29 cellular contexts compared by ENCODE assay signal in the genomic region with DNA sequence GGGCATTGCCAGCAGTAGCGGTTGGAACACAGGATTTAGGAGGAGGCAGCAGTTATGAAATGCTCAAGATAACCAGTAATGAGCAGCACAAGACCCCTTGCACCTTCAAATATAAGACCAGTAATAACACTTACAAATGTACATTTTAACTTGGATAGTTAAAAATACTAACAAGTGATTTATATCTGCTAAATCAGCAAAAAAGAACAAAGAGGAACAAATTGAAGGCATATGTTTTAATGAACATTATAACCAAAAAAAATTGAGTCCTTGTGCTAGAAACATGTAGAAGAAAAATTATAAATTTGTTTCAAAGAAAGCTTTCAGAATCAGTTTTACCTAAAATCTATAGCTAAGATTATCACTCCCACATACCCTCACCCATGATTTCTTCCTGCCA.
"Had no signal": no experiment of that assay in that cellular context is flagged by ENCODE, and none has a peak within 500 bp of the region (broad histone marks: within the 10 kb centered on the region; RNA-seq: fewer than 3 reads in every experiment).

No MANE protein-coding gene starts in this region.

- H3K27me3 Mint-ChIP-seq: activated naive CD4-positive, alpha-beta T cell treated with anti-CD3 and anti-CD28 coated beads, Interleukin-2, amount 50 U/mL, for 24 hours; central memory CD8-positive, alpha-beta T cell had no signal

- H3K36me3 Mint-ChIP-seq: activated naive CD4-positive, alpha-beta T cell treated with anti-CD3 and anti-CD28 coated beads, Interleukin-2, amount 50 U/mL, for 24 hours had no signal

- H3K9me3 Mint-ChIP-seq: activated naive CD4-positive, alpha-beta T cell treated with anti-CD3 and anti-CD28 coated beads, Interleukin-2, amount 50 U/mL, for 24 hours; activated T-helper 1 cell treated with anti-CD3 and anti-CD28 coated beads, Interleukin-12 subunit alpha, Interleukin-12 subunit beta, Interleukin-2, Interleukin-4 antibody, amounts not matched to agents 30 ng/mL and 10 ng/mL and 1 ng/mL, durations not matched to agents 14 hours and 24 hours and 36 hours; central memory CD8-positive, alpha-beta T cell; T-helper 2 cell treated with Interferon-gamma antibody and Interleukin-4, amounts not matched to agents 5 μg/mL and 100 μg/mL, for 36 hours had no signal

- H3K27me3 ChIP-seq: body of pancreas, Peyer's patch, SJCRH30 had no signal

- H3K4me1 ChIP-seq: Peyer's patch had no signal

- H3K4me1 Mint-ChIP-seq: activated naive CD4-positive, alpha-beta T cell treated with anti-CD3 and anti-CD28 coated beads, Interleukin-2, amount 50 U/mL, for 24 hours; central memory CD8-positive, alpha-beta T cell had no signal

- H3K4me3 ChIP-seq: body of pancreas, Peyer's patch, SJCRH30 had no signal

- H3K9me3 ChIP-seq: body of pancreas, Peyer's patch, SJCRH30 had no signal

- DNase-seq: activated CD4-positive, alpha-beta T cell treated with anti-CD3 and anti-CD28 coated beads for 48 hours; activated CD4-positive, alpha-beta T cell treated with anti-CD3 and anti-CD28 coated beads, Interleukin-2, amount 50 U/mL, for 4 hours; activated CD4-positive, CD25-positive, alpha-beta regulatory T cell treated with anti-CD3 and anti-CD28 coated beads, Interleukin-2, amount 50 U/mL, for 72 hours; activated CD8-positive, alpha-beta memory T cell treated with anti-CD3 and anti-CD28 coated beads, Interleukin-2, amount 50 U/mL, for 48 hours; activated CD8-positive, alpha-beta T cell treated with anti-CD3 and anti-CD28 coated beads, Interleukin-2, amount 10 ng/mL, durations not matched to agents 7 days and 5 days; activated effector memory CD4-positive, alpha-beta T cell treated with Interleukin-2 at 50 U/mL for 16 hours; activated naive CD4-positive, alpha-beta T cell; activated T-cell treated with anti-CD3 and anti-CD28 coated beads, Interleukin-2, amount 50 U/mL, for 1 hour; aorta; Karpas-422; NCI-H1048; NCI-H1930; NCI-H2107; NCI-H2171 treated with DMSO at 0.1 percent for 48 hours; NCI-H226; NCI-H526; NCI-H774; NK-92 treated with Interleukin-12 subunit alpha and Interleukin-12 subunit beta, amount 100 ng/mL, for 24 hours; Right ventricle myocardium superior; SJCRH30; SW 1271 had no signal

- H3K27ac Mint-ChIP-seq: activated CD8-positive, alpha-beta T cell treated with anti-CD3 and anti-CD28 coated beads, Interleukin-2, amount 10 ng/mL, durations not matched to agents 7 days and 5 days; activated naive CD4-positive, alpha-beta T cell treated with anti-CD3 and anti-CD28 coated beads, Interleukin-2, amount 50 U/mL, for 24 hours; activated T-helper 1 cell treated with anti-CD3 and anti-CD28 coated beads, Interleukin-12 subunit alpha, Interleukin-12 subunit beta, Interleukin-2, Interleukin-4 antibody, amounts not matched to agents 30 ng/mL and 10 ng/mL and 1 ng/mL, durations not matched to agents 14 hours and 24 hours and 36 hours; T-helper 2 cell treated with Interferon-gamma antibody and Interleukin-4, amounts not matched to agents 5 μg/mL and 100 μg/mL, for 36 hours had no signal

- H3K4me3 Mint-ChIP-seq: activated CD8-positive, alpha-beta T cell treated with anti-CD3 and anti-CD28 coated beads, Interleukin-2, amount 10 ng/mL, durations not matched to agents 7 days and 5 days; activated naive CD4-positive, alpha-beta T cell treated with anti-CD3 and anti-CD28 coated beads, Interleukin-2, amount 50 U/mL, for 24 hours; activated T-helper 1 cell treated with anti-CD3 and anti-CD28 coated beads, Interleukin-12 subunit alpha, Interleukin-12 subunit beta, Interleukin-2, Interleukin-4 antibody, amounts not matched to agents 30 ng/mL and 10 ng/mL and 1 ng/mL, durations not matched to agents 14 hours and 24 hours and 36 hours; central memory CD8-positive, alpha-beta T cell; T-helper 2 cell treated with Interferon-gamma antibody and Interleukin-4, amounts not matched to agents 5 μg/mL and 100 μg/mL, for 36 hours had no signal

- H3K27ac ChIP-seq: body of pancreas, Peyer's patch, RWPE1, SJCRH30 had no signal

- ATAC-seq: activated CD8-positive, alpha-beta T cell treated with anti-CD3 and anti-CD28 coated beads, Interleukin-2, amount 10 ng/mL, durations not matched to agents 7 days and 5 days; body of pancreas; SK-N-SH treated with all-trans-retinoic acid at 6 μM for 48 hours had no signal
